In the genomic region with DNA sequence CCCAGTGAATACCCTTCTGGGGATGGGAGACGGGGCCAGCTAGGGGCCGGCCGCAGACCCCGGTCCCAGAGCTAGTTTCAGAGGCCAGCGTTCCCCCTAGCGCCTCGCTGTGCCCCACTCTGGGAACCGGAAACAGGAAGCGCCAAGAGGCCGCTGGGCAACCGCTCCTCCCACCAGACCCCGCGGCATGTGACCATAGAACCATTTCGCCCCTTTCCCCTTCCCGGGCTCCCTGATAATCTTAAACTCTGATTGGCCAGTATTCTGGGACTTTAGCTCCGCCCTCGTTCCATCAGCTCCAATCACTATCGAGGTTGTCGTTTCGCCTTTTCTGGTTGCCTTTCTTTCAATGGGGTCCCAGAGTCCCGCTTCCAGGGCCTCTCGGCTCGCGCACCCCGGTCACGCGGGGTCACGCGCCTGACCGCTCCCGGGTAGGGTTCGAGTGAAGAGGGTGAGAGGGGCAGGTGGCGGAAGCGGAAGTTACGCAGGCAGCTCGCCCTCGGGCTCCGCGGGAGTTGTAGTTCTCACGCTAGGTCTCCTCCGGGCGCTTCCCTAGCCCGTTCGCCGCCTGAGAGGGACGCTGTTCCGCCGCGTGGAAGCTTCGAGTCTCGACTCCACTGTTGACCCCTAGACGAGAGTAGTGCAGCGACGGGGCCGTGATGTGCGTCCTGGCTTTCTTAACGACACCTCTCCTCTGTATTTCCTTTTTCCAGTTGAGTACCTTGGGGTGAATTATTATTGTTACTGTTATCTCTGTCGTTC, we compare ENCODE assay signal across 1 cellular context.
TF ChIP-seq lines count a peak whose summit lies in the region.

A gene (minus strand): TSS at position 121 of the 762 bp plus-strand sequence. CDS start 3,241 bp downstream, outside the sequence.

TF ChIP-seq in HepG2, 621 proteins besides CTCF, POLR2A, EP300 and RAD21 (continued from another document and continues in another):
- TF ChIP-seq, protein P1, sequence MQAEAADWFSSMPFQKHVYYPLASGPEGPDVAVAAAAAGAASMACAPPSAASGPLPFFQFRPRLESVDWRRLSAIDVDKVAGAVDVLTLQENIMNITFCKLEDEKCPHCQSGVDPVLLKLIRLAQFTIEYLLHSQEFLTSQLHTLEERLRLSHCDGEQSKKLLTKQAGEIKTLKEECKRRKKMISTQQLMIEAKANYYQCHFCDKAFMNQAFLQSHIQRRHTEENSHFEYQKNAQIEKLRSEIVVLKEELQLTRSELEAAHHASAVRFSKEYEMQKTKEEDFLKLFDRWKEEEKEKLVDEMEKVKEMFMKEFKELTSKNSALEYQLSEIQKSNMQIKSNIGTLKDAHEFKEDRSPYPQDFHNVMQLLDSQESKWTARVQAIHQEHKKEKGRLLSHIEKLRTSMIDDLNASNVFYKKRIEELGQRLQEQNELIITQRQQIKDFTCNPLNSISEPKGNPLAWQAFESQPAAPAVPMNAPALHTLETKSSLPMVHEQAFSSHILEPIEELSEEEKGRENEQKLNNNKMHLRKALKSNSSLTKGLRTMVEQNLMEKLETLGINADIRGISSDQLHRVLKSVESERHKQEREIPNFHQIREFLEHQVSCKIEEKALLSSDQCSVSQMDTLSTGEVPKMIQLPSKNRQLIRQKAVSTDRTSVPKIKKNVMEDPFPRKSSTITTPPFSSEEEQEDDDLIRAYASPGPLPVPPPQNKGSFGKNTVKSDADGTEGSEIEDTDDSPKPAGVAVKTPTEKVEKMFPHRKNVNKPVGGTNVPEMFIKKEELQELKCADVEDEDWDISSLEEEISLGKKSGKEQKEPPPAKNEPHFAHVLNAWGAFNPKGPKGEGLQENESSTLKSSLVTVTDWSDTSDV (CRISPR knock-in tag; IDR thresholded peaks at IDR 0.05), result 0 out of 2 replicates have a peak, but pooled peaks have one; percentile 22
- TF ChIP-seq ZNF607 (CRISPR knock-in tag; IDR thresholded peaks at IDR 0.05; ENCODE audit: borderline replicate concordance), result peak; percentile 42
- no peak for TF ChIP-seq TCF12 (IDR thresholded peaks at IDR 0.05)
- no peak; the same call in 1 of the 2 replicates for TF ChIP-seq TCF12 (CRISPR knock-in tag; IDR thresholded peaks at IDR 0.05)
- no peak for TF ChIP-seq SMARCC2 (IDR thresholded peaks at IDR 0.05)
- TF ChIP-seq, protein P2, sequence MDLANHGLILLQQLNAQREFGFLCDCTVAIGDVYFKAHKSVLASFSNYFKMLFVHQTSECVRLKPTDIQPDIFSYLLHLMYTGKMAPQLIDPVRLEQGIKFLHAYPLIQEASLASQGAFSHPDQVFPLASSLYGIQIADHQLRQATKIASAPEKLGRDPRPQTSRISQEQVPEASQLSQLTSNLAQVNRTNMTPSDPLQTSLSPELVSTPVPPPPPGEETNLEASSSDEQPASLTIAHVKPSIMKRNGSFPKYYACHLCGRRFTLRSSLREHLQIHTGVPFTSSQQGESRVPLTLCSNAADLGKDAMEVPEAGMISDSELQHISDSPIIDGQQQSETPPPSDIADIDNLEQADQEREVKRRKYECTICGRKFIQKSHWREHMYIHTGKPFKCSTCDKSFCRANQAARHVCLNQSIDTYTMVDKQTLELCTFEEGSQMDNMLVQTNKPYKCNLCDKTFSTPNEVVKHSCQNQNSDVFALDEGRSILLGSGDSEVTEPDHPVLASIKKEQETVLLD (CRISPR knock-in tag; IDR thresholded peaks at IDR 0.05; ENCODE audit: low read depth), result no peak
- TF ChIP-seq ZNF619 (CRISPR knock-in tag; IDR thresholded peaks at IDR 0.05), result 0 out of 2 replicates have a peak, but pooled peaks have one; percentile 16
- 0 out of 2 replicates have a peak, but pooled peaks have one; percentile 29 for TF ChIP-seq GATA4 (IDR thresholded peaks at IDR 0.05; ENCODE audit: borderline replicate concordance, low read depth)
- TF ChIP-seq ATF7-NPFF (CRISPR knock-in tag; IDR thresholded peaks at IDR 0.05; ENCODE audit: low read depth), result peak; percentile 48
- peak; percentile 90 for TF ChIP-seq DMAP1 (CRISPR knock-in tag; IDR thresholded peaks at IDR 0.05)
- TF ChIP-seq, protein P3, sequence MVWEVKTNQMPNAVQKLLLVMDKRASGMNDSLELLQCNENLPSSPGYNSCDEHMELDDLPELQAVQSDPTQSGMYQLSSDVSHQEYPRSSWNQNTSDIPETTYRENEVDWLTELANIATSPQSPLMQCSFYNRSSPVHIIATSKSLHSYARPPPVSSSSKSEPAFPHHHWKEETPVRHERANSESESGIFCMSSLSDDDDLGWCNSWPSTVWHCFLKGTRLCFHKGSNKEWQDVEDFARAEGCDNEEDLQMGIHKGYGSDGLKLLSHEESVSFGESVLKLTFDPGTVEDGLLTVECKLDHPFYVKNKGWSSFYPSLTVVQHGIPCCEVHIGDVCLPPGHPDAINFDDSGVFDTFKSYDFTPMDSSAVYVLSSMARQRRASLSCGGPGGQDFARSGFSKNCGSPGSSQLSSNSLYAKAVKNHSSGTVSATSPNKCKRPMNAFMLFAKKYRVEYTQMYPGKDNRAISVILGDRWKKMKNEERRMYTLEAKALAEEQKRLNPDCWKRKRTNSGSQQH (CRISPR knock-in tag; IDR thresholded peaks at IDR 0.05; ENCODE audit: low read depth), result peak; percentile 48
- TF ChIP-seq FLYWCH1 (CRISPR knock-in tag; IDR thresholded peaks at IDR 0.05), result no peak
- TF ChIP-seq ZNF747 (CRISPR knock-in tag; IDR thresholded peaks at IDR 0.05; ENCODE audit: borderline replicate concordance), result peak; percentile 85; the same call in 1 of the 2 replicates
- TF ChIP-seq ZNF674 (CRISPR knock-in tag; IDR thresholded peaks at IDR 0.05; ENCODE audit: low read depth), result no peak
- no peak for TF ChIP-seq ZZZ3 (CRISPR knock-in tag; IDR thresholded peaks at IDR 0.05; ENCODE audit: borderline replicate concordance)
- TF ChIP-seq, protein P4, sequence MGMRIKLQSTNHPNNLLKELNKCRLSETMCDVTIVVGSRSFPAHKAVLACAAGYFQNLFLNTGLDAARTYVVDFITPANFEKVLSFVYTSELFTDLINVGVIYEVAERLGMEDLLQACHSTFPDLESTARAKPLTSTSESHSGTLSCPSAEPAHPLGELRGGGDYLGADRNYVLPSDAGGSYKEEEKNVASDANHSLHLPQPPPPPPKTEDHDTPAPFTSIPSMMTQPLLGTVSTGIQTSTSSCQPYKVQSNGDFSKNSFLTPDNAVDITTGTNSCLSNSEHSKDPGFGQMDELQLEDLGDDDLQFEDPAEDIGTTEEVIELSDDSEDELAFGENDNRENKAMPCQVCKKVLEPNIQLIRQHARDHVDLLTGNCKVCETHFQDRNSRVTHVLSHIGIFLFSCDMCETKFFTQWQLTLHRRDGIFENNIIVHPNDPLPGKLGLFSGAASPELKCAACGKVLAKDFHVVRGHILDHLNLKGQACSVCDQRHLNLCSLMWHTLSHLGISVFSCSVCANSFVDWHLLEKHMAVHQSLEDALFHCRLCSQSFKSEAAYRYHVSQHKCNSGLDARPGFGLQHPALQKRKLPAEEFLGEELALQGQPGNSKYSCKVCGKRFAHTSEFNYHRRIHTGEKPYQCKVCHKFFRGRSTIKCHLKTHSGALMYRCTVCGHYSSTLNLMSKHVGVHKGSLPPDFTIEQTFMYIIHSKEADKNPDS (CRISPR knock-in tag; IDR thresholded peaks at IDR 0.05), result peak; percentile 79; the same call in 1 of the 2 replicates
- TF ChIP-seq, protein P5, sequence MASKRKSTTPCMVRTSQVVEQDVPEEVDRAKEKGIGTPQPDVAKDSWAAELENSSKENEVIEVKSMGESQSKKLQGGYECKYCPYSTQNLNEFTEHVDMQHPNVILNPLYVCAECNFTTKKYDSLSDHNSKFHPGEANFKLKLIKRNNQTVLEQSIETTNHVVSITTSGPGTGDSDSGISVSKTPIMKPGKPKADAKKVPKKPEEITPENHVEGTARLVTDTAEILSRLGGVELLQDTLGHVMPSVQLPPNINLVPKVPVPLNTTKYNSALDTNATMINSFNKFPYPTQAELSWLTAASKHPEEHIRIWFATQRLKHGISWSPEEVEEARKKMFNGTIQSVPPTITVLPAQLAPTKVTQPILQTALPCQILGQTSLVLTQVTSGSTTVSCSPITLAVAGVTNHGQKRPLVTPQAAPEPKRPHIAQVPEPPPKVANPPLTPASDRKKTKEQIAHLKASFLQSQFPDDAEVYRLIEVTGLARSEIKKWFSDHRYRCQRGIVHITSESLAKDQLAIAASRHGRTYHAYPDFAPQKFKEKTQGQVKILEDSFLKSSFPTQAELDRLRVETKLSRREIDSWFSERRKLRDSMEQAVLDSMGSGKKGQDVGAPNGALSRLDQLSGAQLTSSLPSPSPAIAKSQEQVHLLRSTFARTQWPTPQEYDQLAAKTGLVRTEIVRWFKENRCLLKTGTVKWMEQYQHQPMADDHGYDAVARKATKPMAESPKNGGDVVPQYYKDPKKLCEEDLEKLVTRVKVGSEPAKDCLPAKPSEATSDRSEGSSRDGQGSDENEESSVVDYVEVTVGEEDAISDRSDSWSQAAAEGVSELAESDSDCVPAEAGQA (IDR thresholded peaks at IDR 0.05; ENCODE audit: low read depth), result no peak
- TF ChIP-seq, protein P5 (CRISPR knock-in tag; IDR thresholded peaks at IDR 0.05; ENCODE audit: borderline replicate concordance), result peak; percentile 87
- no peak for TF ChIP-seq PHB2 (IDR thresholded peaks at IDR 0.05; ENCODE audit: partially characterized antibody)
- no peak for TF ChIP-seq POLR2AphosphoS2 (IDR thresholded peaks at IDR 0.05; ENCODE audit: low read depth, low read length)
- no peak for TF ChIP-seq MAFF (IDR thresholded peaks at IDR 0.05; ENCODE audit: low read depth, low read length)
- TF ChIP-seq MYNN (CRISPR knock-in tag; IDR thresholded peaks at IDR 0.05; ENCODE audit: low read depth), result peak; percentile 47; the same call in 1 of the 2 replicates
- TF ChIP-seq ZFP41 (CRISPR knock-in tag; IDR thresholded peaks at IDR 0.05; ENCODE audit: borderline replicate concordance), result no peak
- TF ChIP-seq ZNF790 (CRISPR knock-in tag; IDR thresholded peaks at IDR 0.05; ENCODE audit: borderline replicate concordance), result no peak; the same call in 1 of the 2 replicates
- TF ChIP-seq ZNF556 (CRISPR knock-in tag; IDR thresholded peaks at IDR 0.05; ENCODE audit: borderline replicate concordance), result peak; percentile 92
- TF ChIP-seq NFATC3 (CRISPR knock-in tag; IDR thresholded peaks at IDR 0.05), result no peak
- TF ChIP-seq, protein P6, sequence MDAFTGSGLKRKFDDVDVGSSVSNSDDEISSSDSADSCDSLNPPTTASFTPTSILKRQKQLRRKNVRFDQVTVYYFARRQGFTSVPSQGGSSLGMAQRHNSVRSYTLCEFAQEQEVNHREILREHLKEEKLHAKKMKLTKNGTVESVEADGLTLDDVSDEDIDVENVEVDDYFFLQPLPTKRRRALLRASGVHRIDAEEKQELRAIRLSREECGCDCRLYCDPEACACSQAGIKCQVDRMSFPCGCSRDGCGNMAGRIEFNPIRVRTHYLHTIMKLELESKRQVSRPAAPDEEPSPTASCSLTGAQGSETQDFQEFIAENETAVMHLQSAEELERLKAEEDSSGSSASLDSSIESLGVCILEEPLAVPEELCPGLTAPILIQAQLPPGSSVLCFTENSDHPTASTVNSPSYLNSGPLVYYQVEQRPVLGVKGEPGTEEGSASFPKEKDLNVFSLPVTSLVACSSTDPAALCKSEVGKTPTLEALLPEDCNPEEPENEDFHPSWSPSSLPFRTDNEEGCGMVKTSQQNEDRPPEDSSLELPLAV (CRISPR knock-in tag; conservative IDR thresholded peaks at IDR 0.05; ENCODE audit: low read depth), result no peak; the same call in 1 of the 2 replicates
- peak; percentile 66 for TF ChIP-seq ZFY (CRISPR knock-in tag; IDR thresholded peaks at IDR 0.05)
- TF ChIP-seq, protein P7, sequence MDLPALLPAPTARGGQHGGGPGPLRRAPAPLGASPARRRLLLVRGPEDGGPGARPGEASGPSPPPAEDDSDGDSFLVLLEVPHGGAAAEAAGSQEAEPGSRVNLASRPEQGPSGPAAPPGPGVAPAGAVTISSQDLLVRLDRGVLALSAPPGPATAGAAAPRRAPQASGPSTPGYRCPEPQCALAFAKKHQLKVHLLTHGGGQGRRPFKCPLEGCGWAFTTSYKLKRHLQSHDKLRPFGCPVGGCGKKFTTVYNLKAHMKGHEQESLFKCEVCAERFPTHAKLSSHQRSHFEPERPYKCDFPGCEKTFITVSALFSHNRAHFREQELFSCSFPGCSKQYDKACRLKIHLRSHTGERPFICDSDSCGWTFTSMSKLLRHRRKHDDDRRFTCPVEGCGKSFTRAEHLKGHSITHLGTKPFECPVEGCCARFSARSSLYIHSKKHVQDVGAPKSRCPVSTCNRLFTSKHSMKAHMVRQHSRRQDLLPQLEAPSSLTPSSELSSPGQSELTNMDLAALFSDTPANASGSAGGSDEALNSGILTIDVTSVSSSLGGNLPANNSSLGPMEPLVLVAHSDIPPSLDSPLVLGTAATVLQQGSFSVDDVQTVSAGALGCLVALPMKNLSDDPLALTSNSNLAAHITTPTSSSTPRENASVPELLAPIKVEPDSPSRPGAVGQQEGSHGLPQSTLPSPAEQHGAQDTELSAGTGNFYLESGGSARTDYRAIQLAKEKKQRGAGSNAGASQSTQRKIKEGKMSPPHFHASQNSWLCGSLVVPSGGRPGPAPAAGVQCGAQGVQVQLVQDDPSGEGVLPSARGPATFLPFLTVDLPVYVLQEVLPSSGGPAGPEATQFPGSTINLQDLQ (CRISPR knock-in tag; IDR thresholded peaks at IDR 0.05), result peak; percentile 98
- TF ChIP-seq NFE2L1 (CRISPR knock-in tag; IDR thresholded peaks at IDR 0.05; ENCODE audit: borderline replicate concordance), result no peak
- TF ChIP-seq ZNF775 (CRISPR knock-in tag; IDR thresholded peaks at IDR 0.05; ENCODE audit: borderline replicate concordance), result no peak
- peak; percentile 86 for TF ChIP-seq GATAD1 (CRISPR knock-in tag; IDR thresholded peaks at IDR 0.05)
- TF ChIP-seq, protein P8, sequence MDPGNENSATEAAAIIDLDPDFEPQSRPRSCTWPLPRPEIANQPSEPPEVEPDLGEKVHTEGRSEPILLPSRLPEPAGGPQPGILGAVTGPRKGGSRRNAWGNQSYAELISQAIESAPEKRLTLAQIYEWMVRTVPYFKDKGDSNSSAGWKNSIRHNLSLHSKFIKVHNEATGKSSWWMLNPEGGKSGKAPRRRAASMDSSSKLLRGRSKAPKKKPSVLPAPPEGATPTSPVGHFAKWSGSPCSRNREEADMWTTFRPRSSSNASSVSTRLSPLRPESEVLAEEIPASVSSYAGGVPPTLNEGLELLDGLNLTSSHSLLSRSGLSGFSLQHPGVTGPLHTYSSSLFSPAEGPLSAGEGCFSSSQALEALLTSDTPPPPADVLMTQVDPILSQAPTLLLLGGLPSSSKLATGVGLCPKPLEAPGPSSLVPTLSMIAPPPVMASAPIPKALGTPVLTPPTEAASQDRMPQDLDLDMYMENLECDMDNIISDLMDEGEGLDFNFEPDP (CRISPR knock-in tag; conservative IDR thresholded peaks at IDR 0.05), result 0 out of 2 replicates have a peak, but pooled peaks have one; percentile 88
- peak; percentile 86; the same call in 1 of the 2 replicates for TF ChIP-seq MTF2 (CRISPR knock-in tag; IDR thresholded peaks at IDR 0.05; ENCODE audit: borderline replicate concordance)
